1 cellular context compared by ENCODE assay signal in the genomic region with DNA sequence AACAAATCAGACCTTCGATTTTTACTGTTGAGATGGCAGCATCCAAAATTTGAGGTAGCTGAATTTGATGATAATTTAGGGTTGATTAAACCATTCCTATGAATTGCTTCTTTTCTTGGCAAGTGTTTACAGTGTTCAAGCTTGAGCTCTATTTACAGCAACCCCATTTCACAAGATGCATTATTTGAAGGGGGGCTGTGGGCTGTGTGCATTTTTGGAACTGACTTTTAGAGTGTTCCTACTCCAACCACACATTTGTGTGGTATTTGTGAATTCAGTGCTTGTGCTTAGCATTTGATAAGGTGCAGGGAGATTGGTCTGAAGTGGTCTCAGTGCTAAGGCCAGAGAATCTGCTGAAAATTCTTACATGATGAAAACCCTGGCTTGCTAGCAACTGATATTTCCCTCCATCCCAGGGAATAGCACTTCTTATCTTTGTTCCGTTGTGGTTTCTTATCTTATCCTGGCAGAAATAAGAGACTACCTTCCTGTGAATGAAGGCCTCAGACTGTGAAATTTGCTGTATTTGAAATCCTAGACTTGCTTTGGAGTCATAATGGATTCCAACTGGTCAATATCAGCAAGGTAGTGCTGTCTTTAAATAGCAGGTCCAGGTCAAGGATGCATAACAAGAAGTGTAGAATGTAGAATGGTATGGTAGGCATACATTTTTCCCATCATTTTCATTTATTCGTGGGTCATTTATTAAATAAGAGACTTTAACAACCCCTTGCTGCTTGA.
TF ChIP-seq lines count a peak whose summit lies in the region.

No MANE protein-coding gene starts in this region.

TF ChIP-seq in K562, 482 proteins besides CTCF, POLR2A, EP300 and RAD21 (continued from another document and continues in another):
- TF ChIP-seq ZNF398 (CRISPR knock-in tag; IDR thresholded peaks at IDR 0.05) = no peak
- TF ChIP-seq, protein P1, sequence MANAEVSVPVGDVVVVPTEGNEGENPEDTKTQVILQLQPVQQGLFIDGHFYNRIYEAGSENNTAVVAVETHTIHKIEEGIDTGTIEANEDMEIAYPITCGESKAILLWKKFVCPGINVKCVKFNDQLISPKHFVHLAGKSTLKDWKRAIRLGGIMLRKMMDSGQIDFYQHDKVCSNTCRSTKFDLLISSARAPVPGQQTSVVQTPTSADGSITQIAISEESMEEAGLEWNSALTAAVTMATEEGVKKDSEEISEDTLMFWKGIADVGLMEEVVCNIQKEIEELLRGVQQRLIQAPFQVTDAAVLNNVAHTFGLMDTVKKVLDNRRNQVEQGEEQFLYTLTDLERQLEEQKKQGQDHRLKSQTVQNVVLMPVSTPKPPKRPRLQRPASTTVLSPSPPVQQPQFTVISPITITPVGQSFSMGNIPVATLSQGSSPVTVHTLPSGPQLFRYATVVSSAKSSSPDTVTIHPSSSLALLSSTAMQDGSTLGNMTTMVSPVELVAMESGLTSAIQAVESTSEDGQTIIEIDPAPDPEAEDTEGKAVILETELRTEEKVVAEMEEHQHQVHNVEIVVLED (CRISPR knock-in tag; IDR thresholded peaks at IDR 0.05) = 0 out of 2 replicates have a peak, but pooled peaks have one; percentile 14
- no peak for TF ChIP-seq SETDB1 (IDR thresholded peaks at IDR 0.05; ENCODE audit: low read length)
- TF ChIP-seq SRF (CRISPR knock-in tag; IDR thresholded peaks at IDR 0.05) = no peak
- peak; percentile 94 for TF ChIP-seq TAL1 (IDR thresholded peaks at IDR 0.05)
- TF ChIP-seq FOXA1 (IDR thresholded peaks at IDR 0.05; ENCODE audit: borderline replicate concordance) = no peak
- no peak for TF ChIP-seq ZNF224 (CRISPR knock-in tag; IDR thresholded peaks at IDR 0.05)
- TF ChIP-seq ZNF583 (CRISPR knock-in tag; IDR thresholded peaks at IDR 0.05) = no peak
- no peak for TF ChIP-seq JUNB (CRISPR knock-in tag; conservative IDR thresholded peaks at IDR 0.05)
- peak; percentile 34; the same call in 1 of the 2 replicates for TF ChIP-seq BHLHE40 (IDR thresholded peaks at IDR 0.05; ENCODE audit: low read length)
- TF ChIP-seq, protein P2, sequence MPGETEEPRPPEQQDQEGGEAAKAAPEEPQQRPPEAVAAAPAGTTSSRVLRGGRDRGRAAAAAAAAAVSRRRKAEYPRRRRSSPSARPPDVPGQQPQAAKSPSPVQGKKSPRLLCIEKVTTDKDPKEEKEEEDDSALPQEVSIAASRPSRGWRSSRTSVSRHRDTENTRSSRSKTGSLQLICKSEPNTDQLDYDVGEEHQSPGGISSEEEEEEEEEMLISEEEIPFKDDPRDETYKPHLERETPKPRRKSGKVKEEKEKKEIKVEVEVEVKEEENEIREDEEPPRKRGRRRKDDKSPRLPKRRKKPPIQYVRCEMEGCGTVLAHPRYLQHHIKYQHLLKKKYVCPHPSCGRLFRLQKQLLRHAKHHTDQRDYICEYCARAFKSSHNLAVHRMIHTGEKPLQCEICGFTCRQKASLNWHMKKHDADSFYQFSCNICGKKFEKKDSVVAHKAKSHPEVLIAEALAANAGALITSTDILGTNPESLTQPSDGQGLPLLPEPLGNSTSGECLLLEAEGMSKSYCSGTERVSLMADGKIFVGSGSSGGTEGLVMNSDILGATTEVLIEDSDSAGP (CRISPR knock-in tag; IDR thresholded peaks at IDR 0.05) = no peak
- no peak for TF ChIP-seq ZNF316 (IDR thresholded peaks at IDR 0.05)
- TF ChIP-seq KLF6 (CRISPR knock-in tag; IDR thresholded peaks at IDR 0.05; ENCODE audit: borderline replicate concordance) = peak; percentile 68; the same call in 1 of the 2 replicates
- TF ChIP-seq PYGO2 (tag; IDR thresholded peaks at IDR 0.05) = 0 out of 2 replicates have a peak, but pooled peaks have one; percentile 32
- TF ChIP-seq, protein P3, sequence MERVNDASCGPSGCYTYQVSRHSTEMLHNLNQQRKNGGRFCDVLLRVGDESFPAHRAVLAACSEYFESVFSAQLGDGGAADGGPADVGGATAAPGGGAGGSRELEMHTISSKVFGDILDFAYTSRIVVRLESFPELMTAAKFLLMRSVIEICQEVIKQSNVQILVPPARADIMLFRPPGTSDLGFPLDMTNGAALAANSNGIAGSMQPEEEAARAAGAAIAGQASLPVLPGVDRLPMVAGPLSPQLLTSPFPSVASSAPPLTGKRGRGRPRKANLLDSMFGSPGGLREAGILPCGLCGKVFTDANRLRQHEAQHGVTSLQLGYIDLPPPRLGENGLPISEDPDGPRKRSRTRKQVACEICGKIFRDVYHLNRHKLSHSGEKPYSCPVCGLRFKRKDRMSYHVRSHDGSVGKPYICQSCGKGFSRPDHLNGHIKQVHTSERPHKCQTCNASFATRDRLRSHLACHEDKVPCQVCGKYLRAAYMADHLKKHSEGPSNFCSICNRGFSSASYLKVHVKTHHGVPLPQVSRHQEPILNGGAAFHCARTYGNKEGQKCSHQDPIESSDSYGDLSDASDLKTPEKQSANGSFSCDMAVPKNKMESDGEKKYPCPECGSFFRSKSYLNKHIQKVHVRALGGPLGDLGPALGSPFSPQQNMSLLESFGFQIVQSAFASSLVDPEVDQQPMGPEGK (CRISPR knock-in tag; IDR thresholded peaks at IDR 0.05; ENCODE audit: borderline replicate concordance) = peak; percentile 70; the same call in 1 of the 2 replicates
- TF ChIP-seq ELF2 (CRISPR knock-in tag; IDR thresholded peaks at IDR 0.05) = peak; percentile 43; the same call in 1 of the 2 replicates
- TF ChIP-seq TEAD1 (CRISPR knock-in tag; IDR thresholded peaks at IDR 0.05) = peak in 1 of 2 experiments; percentile 91; a peak in 2 of 4 replicates
- TF ChIP-seq SOX6 (IDR thresholded peaks at IDR 0.05) = peak; percentile 94
- peak; percentile 78 for TF ChIP-seq FOSL1 (tag; conservative IDR thresholded peaks at IDR 0.05)
- TF ChIP-seq MCM2 (IDR thresholded peaks at IDR 0.05; ENCODE audit: low read depth) = no peak
- TF ChIP-seq CXXC5 (CRISPR knock-in tag; IDR thresholded peaks at IDR 0.05) = peak; percentile 78
- no peak for TF ChIP-seq ZSCAN32 (CRISPR knock-in tag; IDR thresholded peaks at IDR 0.05)
- TF ChIP-seq CBX3 (IDR thresholded peaks at IDR 0.05; ENCODE audit: borderline replicate concordance in 1 of 2, low read length in 2 of 2) = 0 out of 3 replicates have a peak, but pooled peaks of 1 of the 2 experiments have one; percentile 81
- TF ChIP-seq MCM3 (IDR thresholded peaks at IDR 0.05) = no peak
- TF ChIP-seq HDAC1 (IDR thresholded peaks at IDR 0.05) = peak in 1 of 2 experiments; percentile 81; a peak in 2 of 4 replicates
- no peak for TF ChIP-seq TAF7 (tag; IDR thresholded peaks at IDR 0.05)
- TF ChIP-seq HIVEP1 (CRISPR knock-in tag; IDR thresholded peaks at IDR 0.05) = peak; percentile 71; the same call in 1 of the 2 replicates
- TF ChIP-seq ZNF507 (tag; conservative IDR thresholded peaks at IDR 0.05) = no peak
- TF ChIP-seq CEBPB (tag; IDR thresholded peaks at IDR 0.05) = peak; percentile 61
- TF ChIP-seq MAFK (IDR thresholded peaks at IDR 0.05; ENCODE audit: low read length) = no peak; the same call in 1 of the 2 replicates
- TF ChIP-seq, protein P4, sequence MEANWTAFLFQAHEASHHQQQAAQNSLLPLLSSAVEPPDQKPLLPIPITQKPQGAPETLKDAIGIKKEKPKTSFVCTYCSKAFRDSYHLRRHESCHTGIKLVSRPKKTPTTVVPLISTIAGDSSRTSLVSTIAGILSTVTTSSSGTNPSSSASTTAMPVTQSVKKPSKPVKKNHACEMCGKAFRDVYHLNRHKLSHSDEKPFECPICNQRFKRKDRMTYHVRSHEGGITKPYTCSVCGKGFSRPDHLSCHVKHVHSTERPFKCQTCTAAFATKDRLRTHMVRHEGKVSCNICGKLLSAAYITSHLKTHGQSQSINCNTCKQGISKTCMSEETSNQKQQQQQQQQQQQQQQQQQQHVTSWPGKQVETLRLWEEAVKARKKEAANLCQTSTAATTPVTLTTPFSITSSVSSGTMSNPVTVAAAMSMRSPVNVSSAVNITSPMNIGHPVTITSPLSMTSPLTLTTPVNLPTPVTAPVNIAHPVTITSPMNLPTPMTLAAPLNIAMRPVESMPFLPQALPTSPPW (CRISPR knock-in tag; IDR thresholded peaks at IDR 0.05) = peak; percentile 84
- TF ChIP-seq JUN (IDR thresholded peaks at IDR 0.05; ENCODE audit: borderline replicate concordance, low read depth, low read length) = peak; percentile 34; the same call in 1 of the 2 replicates
- no peak for TF ChIP-seq JUN (CRISPR knock-in tag; IDR thresholded peaks at IDR 0.05; ENCODE audit: borderline replicate concordance)
- TF ChIP-seq SP2 (IDR thresholded peaks at IDR 0.05; ENCODE audit: extremely low read depth, low read depth, low read length, poor library complexity, severe bottlenecking) = no peak
- TF ChIP-seq, protein P5, sequence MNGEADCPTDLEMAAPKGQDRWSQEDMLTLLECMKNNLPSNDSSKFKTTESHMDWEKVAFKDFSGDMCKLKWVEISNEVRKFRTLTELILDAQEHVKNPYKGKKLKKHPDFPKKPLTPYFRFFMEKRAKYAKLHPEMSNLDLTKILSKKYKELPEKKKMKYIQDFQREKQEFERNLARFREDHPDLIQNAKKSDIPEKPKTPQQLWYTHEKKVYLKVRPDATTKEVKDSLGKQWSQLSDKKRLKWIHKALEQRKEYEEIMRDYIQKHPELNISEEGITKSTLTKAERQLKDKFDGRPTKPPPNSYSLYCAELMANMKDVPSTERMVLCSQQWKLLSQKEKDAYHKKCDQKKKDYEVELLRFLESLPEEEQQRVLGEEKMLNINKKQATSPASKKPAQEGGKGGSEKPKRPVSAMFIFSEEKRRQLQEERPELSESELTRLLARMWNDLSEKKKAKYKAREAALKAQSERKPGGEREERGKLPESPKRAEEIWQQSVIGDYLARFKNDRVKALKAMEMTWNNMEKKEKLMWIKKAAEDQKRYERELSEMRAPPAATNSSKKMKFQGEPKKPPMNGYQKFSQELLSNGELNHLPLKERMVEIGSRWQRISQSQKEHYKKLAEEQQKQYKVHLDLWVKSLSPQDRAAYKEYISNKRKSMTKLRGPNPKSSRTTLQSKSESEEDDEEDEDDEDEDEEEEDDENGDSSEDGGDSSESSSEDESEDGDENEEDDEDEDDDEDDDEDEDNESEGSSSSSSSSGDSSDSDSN (IDR thresholded peaks at IDR 0.05; ENCODE audit: borderline replicate concordance in 1 of 2, low read depth in 2 of 2, low read length in 2 of 2) = 0 out of 4 replicates have a peak, but pooled peaks of 1 of the 2 experiments have one; percentile 57
- peak; percentile 94 for TF ChIP-seq TRIM24 (IDR thresholded peaks at IDR 0.05)
- TF ChIP-seq CHCHD3 (CRISPR knock-in tag; IDR thresholded peaks at IDR 0.05) = no peak
- TF ChIP-seq, protein P6, sequence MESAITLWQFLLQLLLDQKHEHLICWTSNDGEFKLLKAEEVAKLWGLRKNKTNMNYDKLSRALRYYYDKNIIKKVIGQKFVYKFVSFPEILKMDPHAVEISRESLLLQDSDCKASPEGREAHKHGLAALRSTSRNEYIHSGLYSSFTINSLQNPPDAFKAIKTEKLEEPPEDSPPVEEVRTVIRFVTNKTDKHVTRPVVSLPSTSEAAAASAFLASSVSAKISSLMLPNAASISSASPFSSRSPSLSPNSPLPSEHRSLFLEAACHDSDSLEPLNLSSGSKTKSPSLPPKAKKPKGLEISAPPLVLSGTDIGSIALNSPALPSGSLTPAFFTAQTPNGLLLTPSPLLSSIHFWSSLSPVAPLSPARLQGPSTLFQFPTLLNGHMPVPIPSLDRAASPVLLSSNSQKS (CRISPR knock-in tag; IDR thresholded peaks at IDR 0.05) = 0 out of 2 replicates have a peak, but pooled peaks have one; percentile 57
- TF ChIP-seq CBFA2T3 (IDR thresholded peaks at IDR 0.05) = peak; percentile 97
- TF ChIP-seq HSF4 (CRISPR knock-in tag; IDR thresholded peaks at IDR 0.05; ENCODE audit: borderline replicate concordance) = no peak
- peak; percentile 16 to 78 for TF ChIP-seq NCOA2 (IDR thresholded peaks at IDR 0.05; ENCODE audit: partially characterized antibody in 2 of 2)
- TF ChIP-seq ZNF232 (CRISPR knock-in tag; IDR thresholded peaks at IDR 0.05) = no peak
- TF ChIP-seq HDAC6 (IDR thresholded peaks at IDR 0.05; ENCODE audit: low read depth, low read length) = no peak
- TF ChIP-seq KDM1A (IDR thresholded peaks at IDR 0.05) = peak; percentile 94 to 95
- TF ChIP-seq CBFB (CRISPR knock-in tag; IDR thresholded peaks at IDR 0.05) = peak; percentile 79
- TF ChIP-seq, protein P7, sequence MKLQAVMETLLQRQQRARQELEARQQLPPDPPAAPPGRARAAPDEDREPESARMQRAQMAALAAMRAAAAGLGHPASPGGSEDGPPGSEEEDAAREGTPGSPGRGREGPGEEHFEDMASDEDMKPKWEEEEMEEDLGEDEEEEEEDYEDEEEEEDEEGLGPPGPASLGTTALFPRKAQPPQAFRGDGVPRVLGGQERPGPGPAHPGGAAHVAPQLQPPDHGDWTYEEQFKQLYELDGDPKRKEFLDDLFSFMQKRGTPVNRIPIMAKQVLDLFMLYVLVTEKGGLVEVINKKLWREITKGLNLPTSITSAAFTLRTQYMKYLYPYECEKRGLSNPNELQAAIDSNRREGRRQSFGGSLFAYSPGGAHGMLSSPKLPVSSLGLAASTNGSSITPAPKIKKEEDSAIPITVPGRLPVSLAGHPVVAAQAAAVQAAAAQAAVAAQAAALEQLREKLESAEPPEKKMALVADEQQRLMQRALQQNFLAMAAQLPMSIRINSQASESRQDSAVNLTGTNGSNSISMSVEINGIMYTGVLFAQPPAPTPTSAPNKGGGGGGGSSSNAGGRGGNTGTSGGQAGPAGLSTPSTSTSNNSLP (IDR thresholded peaks at IDR 0.05; ENCODE audit: borderline replicate concordance, low read depth, low read length) = peak; percentile 91
- peak; percentile 72 for TF ChIP-seq SMAD3 (CRISPR knock-in tag; conservative IDR thresholded peaks at IDR 0.05)
- TF ChIP-seq CREB1 (IDR thresholded peaks at IDR 0.05) = peak; percentile 54; the same call in 1 of the 2 replicates
- TF ChIP-seq CREB1 (CRISPR knock-in tag; IDR thresholded peaks at IDR 0.05) = no peak
- peak; percentile 87 for TF ChIP-seq HEY1 (CRISPR knock-in tag; IDR thresholded peaks at IDR 0.05; ENCODE audit: borderline replicate concordance)
- no peak for TF ChIP-seq ZNF696 (CRISPR knock-in tag; conservative IDR thresholded peaks at IDR 0.05)
- TF ChIP-seq KAT7 (CRISPR knock-in tag; IDR thresholded peaks at IDR 0.05; ENCODE audit: borderline replicate concordance) = no peak
- no peak for TF ChIP-seq BRF1 (IDR thresholded peaks at IDR 0.05; ENCODE audit: borderline replicate concordance, extremely low read depth, insufficient read length)
- TF ChIP-seq FOXM1 (IDR thresholded peaks at IDR 0.05; ENCODE audit: low read depth) = peak; percentile 94
- TF ChIP-seq FOXM1 (CRISPR knock-in tag; IDR thresholded peaks at IDR 0.05; ENCODE audit: low read depth) = no peak
